24 cellular contexts compared by ENCODE assay signal in the genomic region with DNA sequence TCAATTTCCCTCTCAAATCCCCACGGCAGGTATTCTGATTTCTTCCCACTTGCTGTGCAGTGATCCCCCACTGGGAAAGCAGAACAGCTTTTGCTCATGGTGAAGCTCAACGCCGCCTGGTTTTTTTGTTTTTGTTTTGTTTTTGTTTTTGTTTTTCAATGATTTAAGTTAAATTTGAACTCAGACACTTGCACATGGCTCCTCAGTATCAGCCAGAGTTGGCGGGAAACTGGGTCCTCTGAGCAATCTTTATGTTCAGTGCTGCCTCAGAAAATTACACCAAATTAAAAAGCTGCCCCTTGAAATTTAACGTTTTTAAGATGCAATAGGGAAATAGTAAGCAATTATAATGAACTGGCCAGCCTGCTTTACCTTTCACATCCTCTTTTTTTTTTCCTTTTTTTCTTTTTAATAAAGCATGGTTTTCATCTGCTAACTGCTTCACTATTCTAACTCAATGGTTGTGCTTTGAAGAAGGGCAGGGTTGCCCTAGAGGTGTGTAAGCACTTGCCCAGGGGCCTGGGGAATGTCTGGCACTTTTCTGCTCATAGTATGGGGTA.
"Had no signal": no experiment of that assay in that cellular context is flagged by ENCODE, and none has a peak within 500 bp of the region (broad histone marks: within the 10 kb centered on the region; RNA-seq: fewer than 3 reads in every experiment).

No MANE protein-coding gene starts in this region.

- H3K36me3 Mint-ChIP-seq: activated naive CD4-positive, alpha-beta T cell treated with anti-CD3 and anti-CD28 coated beads, Interleukin-2, amount 50 U/mL, for 24 hours had no signal

- H3K4me3 ChIP-seq: body of pancreas, cardiac muscle cell, gastroesophageal sphincter, pancreas, psoas muscle, right atrium auricular region, tibial artery had no signal

- H3K9me3 ChIP-seq: body of pancreas, gastroesophageal sphincter, pancreas, psoas muscle, right atrium auricular region, tibial artery had no signal

- ATAC-seq: activated CD8-positive, alpha-beta T cell treated with anti-CD3 and anti-CD28 coated beads, Interleukin-2, amount 10 ng/mL, durations not matched to agents 7 days and 5 days; body of pancreas; gastroesophageal sphincter; left ventricle myocardium superior; pancreas; psoas muscle; stimulated activated naive CD8-positive, alpha-beta T cell treated with anti-CD3 and anti-CD28 coated beads, Interleukin-15, amount 100 ng/mL, for 72 hours had no signal

- H3K27ac Mint-ChIP-seq: activated CD8-positive, alpha-beta T cell treated with anti-CD3 and anti-CD28 coated beads, Interleukin-2, amount 10 ng/mL, durations not matched to agents 7 days and 5 days; activated naive CD4-positive, alpha-beta T cell treated with anti-CD3 and anti-CD28 coated beads, Interleukin-2, amount 50 U/mL, for 24 hours; nephron progenitor cell; stimulated activated naive CD8-positive, alpha-beta T cell treated with anti-CD3 and anti-CD28 coated beads, Interleukin-15, amount 100 ng/mL, for 72 hours had no signal

- H3K36me3 ChIP-seq: cardiac muscle cell, gastroesophageal sphincter, pancreas, right atrium auricular region, tibial artery, WERI-Rb-1 had no signal

- H3K4me3 Mint-ChIP-seq: activated CD8-positive, alpha-beta T cell treated with anti-CD3 and anti-CD28 coated beads, Interleukin-2, amount 10 ng/mL, durations not matched to agents 7 days and 5 days; activated naive CD4-positive, alpha-beta T cell treated with anti-CD3 and anti-CD28 coated beads, Interleukin-2, amount 50 U/mL, for 24 hours; nephron progenitor cell; stimulated activated naive CD8-positive, alpha-beta T cell treated with anti-CD3 and anti-CD28 coated beads, Interleukin-15, amount 100 ng/mL, for 72 hours had no signal

- DNase-seq: activated CD4-positive, alpha-beta T cell treated with anti-CD3 and anti-CD28 coated beads, Interleukin-2, amount 50 U/mL, for 1 hour; activated CD4-positive, CD25-positive, alpha-beta regulatory T cell treated with anti-CD3 and anti-CD28 coated beads, Interleukin-2, amount 50 U/mL, for 72 hours; activated CD8-positive, alpha-beta T cell treated with anti-CD3 and anti-CD28 coated beads, Interleukin-2, amount 10 ng/mL, durations not matched to agents 7 days and 5 days; activated gamma-delta T cell treated with Interleukin-2 at 50 U/mL for 16 hours; anterior cingulate cortex; body of pancreas; cortex of kidney; head of caudate nucleus; left ventricle myocardium superior; mammary epithelial cell; nephron progenitor cell; pancreas; psoas muscle; stimulated activated CD4-positive, alpha-beta T cell treated with anti-CD3 and anti-CD28 coated beads, Interleukin-12 subunit alpha, Interleukin-12 subunit beta, amount 100 ng/mL, for 4 hours; stimulated activated CD4-positive, alpha-beta T cell treated with anti-CD3 and anti-CD28 coated beads, Interleukin-1b, Interleukin-23, amount 100 ng/mL, for 48 hours; stimulated activated naive CD8-positive, alpha-beta T cell treated with anti-CD3 and anti-CD28 coated beads, Interleukin-15, amount 100 ng/mL, for 72 hours; tibial artery; WERI-Rb-1 had no signal

- FAIRE-seq: islet of Langerhans, pancreas had no signal

- H3K27ac ChIP-seq: body of pancreas, cardiac muscle cell, epithelial cell of prostate, gastroesophageal sphincter, pancreas, psoas muscle, right atrium auricular region, tibial artery, WERI-Rb-1 had no signal

- H3K27me3 ChIP-seq: body of pancreas, cardiac muscle cell, pancreas, right atrium auricular region, tibial artery had no signal

- H3K9me3 Mint-ChIP-seq: activated naive CD4-positive, alpha-beta T cell treated with anti-CD3 and anti-CD28 coated beads, Interleukin-2, amount 50 U/mL, for 24 hours; nephron progenitor cell had no signal

- H3K4me1 ChIP-seq: body of pancreas, gastroesophageal sphincter, pancreas, psoas muscle, right atrium auricular region, tibial artery had no signal
